In the genomic region with DNA sequence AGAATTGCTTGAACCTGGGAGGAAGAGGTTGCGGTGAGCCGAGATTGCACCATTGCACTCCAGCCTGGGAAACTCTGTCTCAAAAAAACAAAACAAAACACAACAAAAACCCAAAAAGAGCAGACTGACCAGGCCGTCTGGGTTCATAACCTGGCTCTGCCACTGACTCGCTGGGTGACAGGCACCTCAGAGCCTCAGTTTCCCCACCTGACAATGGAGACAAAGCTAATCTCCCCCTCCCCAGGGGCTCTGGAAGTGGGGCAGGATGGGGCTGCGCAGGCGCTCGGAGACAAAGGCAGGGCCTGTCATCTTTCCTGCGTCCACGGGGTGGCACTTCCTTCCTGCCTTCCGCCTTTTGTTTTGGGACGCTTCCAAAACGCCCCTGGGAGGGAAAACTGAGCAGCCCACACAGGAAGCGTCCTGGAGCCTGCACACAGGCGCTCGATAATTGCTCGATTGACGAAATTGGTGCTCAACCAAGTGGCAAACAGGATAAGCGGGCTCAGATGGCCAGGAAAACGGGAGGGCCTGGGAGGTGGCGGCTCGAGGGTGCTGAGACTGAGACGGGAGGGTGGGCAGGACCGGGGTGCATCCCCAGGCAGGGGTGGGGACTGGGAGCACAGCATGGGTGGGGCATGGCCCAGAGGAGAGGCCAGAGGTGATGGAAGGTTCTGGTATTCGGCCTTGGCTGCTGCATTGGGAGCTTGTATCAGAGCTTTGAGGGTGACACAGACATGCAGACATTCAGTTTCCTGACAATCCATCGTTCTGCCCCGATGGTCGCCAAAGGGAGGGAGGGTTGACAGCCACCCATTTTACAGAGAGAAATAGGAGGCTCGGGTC, we compare ENCODE assay signal across 1 cellular context.
TF ChIP-seq lines count a peak whose summit lies in the region.

No MANE protein-coding gene starts in this region.

TF ChIP-seq in K562, 482 proteins besides CTCF, POLR2A, EP300 and RAD21 (continued from another document and continues in another):
- TF ChIP-seq, protein P1, sequence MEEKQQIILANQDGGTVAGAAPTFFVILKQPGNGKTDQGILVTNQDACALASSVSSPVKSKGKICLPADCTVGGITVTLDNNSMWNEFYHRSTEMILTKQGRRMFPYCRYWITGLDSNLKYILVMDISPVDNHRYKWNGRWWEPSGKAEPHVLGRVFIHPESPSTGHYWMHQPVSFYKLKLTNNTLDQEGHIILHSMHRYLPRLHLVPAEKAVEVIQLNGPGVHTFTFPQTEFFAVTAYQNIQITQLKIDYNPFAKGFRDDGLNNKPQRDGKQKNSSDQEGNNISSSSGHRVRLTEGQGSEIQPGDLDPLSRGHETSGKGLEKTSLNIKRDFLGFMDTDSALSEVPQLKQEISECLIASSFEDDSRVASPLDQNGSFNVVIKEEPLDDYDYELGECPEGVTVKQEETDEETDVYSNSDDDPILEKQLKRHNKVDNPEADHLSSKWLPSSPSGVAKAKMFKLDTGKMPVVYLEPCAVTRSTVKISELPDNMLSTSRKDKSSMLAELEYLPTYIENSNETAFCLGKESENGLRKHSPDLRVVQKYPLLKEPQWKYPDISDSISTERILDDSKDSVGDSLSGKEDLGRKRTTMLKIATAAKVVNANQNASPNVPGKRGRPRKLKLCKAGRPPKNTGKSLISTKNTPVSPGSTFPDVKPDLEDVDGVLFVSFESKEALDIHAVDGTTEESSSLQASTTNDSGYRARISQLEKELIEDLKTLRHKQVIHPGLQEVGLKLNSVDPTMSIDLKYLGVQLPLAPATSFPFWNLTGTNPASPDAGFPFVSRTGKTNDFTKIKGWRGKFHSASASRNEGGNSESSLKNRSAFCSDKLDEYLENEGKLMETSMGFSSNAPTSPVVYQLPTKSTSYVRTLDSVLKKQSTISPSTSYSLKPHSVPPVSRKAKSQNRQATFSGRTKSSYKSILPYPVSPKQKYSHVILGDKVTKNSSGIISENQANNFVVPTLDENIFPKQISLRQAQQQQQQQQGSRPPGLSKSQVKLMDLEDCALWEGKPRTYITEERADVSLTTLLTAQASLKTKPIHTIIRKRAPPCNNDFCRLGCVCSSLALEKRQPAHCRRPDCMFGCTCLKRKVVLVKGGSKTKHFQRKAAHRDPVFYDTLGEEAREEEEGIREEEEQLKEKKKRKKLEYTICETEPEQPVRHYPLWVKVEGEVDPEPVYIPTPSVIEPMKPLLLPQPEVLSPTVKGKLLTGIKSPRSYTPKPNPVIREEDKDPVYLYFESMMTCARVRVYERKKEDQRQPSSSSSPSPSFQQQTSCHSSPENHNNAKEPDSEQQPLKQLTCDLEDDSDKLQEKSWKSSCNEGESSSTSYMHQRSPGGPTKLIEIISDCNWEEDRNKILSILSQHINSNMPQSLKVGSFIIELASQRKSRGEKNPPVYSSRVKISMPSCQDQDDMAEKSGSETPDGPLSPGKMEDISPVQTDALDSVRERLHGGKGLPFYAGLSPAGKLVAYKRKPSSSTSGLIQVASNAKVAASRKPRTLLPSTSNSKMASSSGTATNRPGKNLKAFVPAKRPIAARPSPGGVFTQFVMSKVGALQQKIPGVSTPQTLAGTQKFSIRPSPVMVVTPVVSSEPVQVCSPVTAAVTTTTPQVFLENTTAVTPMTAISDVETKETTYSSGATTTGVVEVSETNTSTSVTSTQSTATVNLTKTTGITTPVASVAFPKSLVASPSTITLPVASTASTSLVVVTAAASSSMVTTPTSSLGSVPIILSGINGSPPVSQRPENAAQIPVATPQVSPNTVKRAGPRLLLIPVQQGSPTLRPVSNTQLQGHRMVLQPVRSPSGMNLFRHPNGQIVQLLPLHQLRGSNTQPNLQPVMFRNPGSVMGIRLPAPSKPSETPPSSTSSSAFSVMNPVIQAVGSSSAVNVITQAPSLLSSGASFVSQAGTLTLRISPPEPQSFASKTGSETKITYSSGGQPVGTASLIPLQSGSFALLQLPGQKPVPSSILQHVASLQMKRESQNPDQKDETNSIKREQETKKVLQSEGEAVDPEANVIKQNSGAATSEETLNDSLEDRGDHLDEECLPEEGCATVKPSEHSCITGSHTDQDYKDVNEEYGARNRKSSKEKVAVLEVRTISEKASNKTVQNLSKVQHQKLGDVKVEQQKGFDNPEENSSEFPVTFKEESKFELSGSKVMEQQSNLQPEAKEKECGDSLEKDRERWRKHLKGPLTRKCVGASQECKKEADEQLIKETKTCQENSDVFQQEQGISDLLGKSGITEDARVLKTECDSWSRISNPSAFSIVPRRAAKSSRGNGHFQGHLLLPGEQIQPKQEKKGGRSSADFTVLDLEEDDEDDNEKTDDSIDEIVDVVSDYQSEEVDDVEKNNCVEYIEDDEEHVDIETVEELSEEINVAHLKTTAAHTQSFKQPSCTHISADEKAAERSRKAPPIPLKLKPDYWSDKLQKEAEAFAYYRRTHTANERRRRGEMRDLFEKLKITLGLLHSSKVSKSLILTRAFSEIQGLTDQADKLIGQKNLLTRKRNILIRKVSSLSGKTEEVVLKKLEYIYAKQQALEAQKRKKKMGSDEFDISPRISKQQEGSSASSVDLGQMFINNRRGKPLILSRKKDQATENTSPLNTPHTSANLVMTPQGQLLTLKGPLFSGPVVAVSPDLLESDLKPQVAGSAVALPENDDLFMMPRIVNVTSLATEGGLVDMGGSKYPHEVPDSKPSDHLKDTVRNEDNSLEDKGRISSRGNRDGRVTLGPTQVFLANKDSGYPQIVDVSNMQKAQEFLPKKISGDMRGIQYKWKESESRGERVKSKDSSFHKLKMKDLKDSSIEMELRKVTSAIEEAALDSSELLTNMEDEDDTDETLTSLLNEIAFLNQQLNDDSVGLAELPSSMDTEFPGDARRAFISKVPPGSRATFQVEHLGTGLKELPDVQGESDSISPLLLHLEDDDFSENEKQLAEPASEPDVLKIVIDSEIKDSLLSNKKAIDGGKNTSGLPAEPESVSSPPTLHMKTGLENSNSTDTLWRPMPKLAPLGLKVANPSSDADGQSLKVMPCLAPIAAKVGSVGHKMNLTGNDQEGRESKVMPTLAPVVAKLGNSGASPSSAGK (IDR thresholded peaks at IDR 0.05): peak; percentile 65
- TF ChIP-seq POLR2G (IDR thresholded peaks at IDR 0.05; ENCODE audit: low read depth, low read length) (peak; percentile 71), GTF2E2 (tag; IDR thresholded peaks at IDR 0.05) (no peak), SP1 (CRISPR knock-in tag; IDR thresholded peaks at IDR 0.05) (no peak), BHLHE40 (IDR thresholded peaks at IDR 0.05; ENCODE audit: low read length) (0 out of 2 replicates have a peak, but pooled peaks have one; percentile 29), TBL1XR1 (IDR thresholded peaks at IDR 0.05; ENCODE audit: low read length in 2 of 2) (0 out of 4 replicates have a peak, but pooled peaks of 1 of the 2 experiments have one; percentile 46), MAZ (CRISPR knock-in tag; conservative IDR thresholded peaks at IDR 0.05 in 1 of 2, IDR thresholded peaks at IDR 0.05 in 1 of 2) (peak; percentile 79 to 83), ETV5 (CRISPR knock-in tag; IDR thresholded peaks at IDR 0.05; ENCODE audit: low read depth) (peak; percentile 87), ZFX (CRISPR knock-in tag; IDR thresholded peaks at IDR 0.05) (peak; percentile 21; the same call in 1 of the 2 replicates), STAG1 (CRISPR knock-in tag; IDR thresholded peaks at IDR 0.05; ENCODE audit: borderline replicate concordance) (peak; percentile 79), TBP (optimal IDR thresholded peaks at IDR 0.05; ENCODE audit: low read depth, low read length) (no peak), ZNF57 (CRISPR knock-in tag; IDR thresholded peaks at IDR 0.05) (no peak), POLR2AphosphoS5 (IDR thresholded peaks at IDR 0.05; ENCODE audit: control insufficient read depth, insufficient read depth, low read depth, low read length) (peak; percentile 59), PTTG1 (tag; IDR thresholded peaks at IDR 0.05; ENCODE audit: low read depth) (no peak), YY1 (IDR thresholded peaks at IDR 0.05; ENCODE audit: borderline replicate concordance in 1 of 3, control insufficient read depth in 1 of 3, extremely low read depth in 1 of 3, insufficient read depth in 3 of 3, insufficient read length in 1 of 3, insufficient replicate concordance in 2 of 3, low read depth in 1 of 3, low read length in 2 of 3) (peak in 1 of 3 experiments; percentile 8), MTA3 (IDR thresholded peaks at IDR 0.05; ENCODE audit: borderline replicate concordance) (peak; percentile 71; the same call in 1 of the 2 replicates), TAF15 (IDR thresholded peaks at IDR 0.05; ENCODE audit: low read depth, low read length) (no peak), HIVEP1 (CRISPR knock-in tag; IDR thresholded peaks at IDR 0.05) (no peak), CTBP1 (IDR thresholded peaks at IDR 0.05; ENCODE audit: borderline replicate concordance) (no peak; the same call in 1 of the 2 replicates), NFIC (IDR thresholded peaks at IDR 0.05) (peak; percentile 99), OTX1 (CRISPR knock-in tag; IDR thresholded peaks at IDR 0.05) (peak; percentile 5; the same call in 1 of the 2 replicates), PHF8 (IDR thresholded peaks at IDR 0.05; ENCODE audit: borderline replicate concordance, low read length) (no peak), HDAC6 (IDR thresholded peaks at IDR 0.05; ENCODE audit: low read depth, low read length) (no peak), ZNF696 (CRISPR knock-in tag; conservative IDR thresholded peaks at IDR 0.05) (no peak), NFIX (CRISPR knock-in tag; IDR thresholded peaks at IDR 0.05; ENCODE audit: low read depth) (peak; percentile 65), SPI1 (IDR thresholded peaks at IDR 0.05; ENCODE audit: borderline replicate concordance, low read depth, low read length) (peak; percentile 86), ZKSCAN1 (IDR thresholded peaks at IDR 0.05; ENCODE audit: low read depth, low read length) (0 out of 2 replicates have a peak, but pooled peaks have one; percentile 55)
- TF ChIP-seq, protein P2, sequence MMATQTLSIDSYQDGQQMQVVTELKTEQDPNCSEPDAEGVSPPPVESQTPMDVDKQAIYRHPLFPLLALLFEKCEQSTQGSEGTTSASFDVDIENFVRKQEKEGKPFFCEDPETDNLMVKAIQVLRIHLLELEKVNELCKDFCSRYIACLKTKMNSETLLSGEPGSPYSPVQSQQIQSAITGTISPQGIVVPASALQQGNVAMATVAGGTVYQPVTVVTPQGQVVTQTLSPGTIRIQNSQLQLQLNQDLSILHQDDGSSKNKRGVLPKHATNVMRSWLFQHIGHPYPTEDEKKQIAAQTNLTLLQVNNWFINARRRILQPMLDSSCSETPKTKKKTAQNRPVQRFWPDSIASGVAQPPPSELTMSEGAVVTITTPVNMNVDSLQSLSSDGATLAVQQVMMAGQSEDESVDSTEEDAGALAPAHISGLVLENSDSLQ (IDR thresholded peaks at IDR 0.05): no peak
- TF ChIP-seq, protein P3, sequence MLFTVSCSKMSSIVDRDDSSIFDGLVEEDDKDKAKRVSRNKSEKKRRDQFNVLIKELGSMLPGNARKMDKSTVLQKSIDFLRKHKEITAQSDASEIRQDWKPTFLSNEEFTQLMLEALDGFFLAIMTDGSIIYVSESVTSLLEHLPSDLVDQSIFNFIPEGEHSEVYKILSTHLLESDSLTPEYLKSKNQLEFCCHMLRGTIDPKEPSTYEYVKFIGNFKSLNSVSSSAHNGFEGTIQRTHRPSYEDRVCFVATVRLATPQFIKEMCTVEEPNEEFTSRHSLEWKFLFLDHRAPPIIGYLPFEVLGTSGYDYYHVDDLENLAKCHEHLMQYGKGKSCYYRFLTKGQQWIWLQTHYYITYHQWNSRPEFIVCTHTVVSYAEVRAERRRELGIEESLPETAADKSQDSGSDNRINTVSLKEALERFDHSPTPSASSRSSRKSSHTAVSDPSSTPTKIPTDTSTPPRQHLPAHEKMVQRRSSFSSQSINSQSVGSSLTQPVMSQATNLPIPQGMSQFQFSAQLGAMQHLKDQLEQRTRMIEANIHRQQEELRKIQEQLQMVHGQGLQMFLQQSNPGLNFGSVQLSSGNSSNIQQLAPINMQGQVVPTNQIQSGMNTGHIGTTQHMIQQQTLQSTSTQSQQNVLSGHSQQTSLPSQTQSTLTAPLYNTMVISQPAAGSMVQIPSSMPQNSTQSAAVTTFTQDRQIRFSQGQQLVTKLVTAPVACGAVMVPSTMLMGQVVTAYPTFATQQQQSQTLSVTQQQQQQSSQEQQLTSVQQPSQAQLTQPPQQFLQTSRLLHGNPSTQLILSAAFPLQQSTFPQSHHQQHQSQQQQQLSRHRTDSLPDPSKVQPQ (CRISPR knock-in tag; IDR thresholded peaks at IDR 0.05; ENCODE audit: borderline replicate concordance): no peak
- TF ChIP-seq, protein P4, sequence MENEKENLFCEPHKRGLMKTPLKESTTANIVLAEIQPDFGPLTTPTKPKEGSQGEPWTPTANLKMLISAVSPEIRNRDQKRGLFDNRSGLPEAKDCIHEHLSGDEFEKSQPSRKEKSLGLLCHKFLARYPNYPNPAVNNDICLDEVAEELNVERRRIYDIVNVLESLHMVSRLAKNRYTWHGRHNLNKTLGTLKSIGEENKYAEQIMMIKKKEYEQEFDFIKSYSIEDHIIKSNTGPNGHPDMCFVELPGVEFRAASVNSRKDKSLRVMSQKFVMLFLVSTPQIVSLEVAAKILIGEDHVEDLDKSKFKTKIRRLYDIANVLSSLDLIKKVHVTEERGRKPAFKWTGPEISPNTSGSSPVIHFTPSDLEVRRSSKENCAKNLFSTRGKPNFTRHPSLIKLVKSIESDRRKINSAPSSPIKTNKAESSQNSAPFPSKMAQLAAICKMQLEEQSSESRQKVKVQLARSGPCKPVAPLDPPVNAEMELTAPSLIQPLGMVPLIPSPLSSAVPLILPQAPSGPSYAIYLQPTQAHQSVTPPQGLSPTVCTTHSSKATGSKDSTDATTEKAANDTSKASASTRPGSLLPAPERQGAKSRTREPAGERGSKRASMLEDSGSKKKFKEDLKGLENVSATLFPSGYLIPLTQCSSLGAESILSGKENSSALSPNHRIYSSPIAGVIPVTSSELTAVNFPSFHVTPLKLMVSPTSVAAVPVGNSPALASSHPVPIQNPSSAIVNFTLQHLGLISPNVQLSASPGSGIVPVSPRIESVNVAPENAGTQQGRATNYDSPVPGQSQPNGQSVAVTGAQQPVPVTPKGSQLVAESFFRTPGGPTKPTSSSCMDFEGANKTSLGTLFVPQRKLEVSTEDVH (IDR thresholded peaks at IDR 0.05; ENCODE audit: low read depth, partially characterized antibody): no peak
- TF ChIP-seq, protein P5, sequence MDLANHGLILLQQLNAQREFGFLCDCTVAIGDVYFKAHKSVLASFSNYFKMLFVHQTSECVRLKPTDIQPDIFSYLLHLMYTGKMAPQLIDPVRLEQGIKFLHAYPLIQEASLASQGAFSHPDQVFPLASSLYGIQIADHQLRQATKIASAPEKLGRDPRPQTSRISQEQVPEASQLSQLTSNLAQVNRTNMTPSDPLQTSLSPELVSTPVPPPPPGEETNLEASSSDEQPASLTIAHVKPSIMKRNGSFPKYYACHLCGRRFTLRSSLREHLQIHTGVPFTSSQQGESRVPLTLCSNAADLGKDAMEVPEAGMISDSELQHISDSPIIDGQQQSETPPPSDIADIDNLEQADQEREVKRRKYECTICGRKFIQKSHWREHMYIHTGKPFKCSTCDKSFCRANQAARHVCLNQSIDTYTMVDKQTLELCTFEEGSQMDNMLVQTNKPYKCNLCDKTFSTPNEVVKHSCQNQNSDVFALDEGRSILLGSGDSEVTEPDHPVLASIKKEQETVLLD (IDR thresholded peaks at IDR 0.05): peak; percentile 83; the same call in 1 of the 2 replicates
- TF ChIP-seq, protein P6, sequence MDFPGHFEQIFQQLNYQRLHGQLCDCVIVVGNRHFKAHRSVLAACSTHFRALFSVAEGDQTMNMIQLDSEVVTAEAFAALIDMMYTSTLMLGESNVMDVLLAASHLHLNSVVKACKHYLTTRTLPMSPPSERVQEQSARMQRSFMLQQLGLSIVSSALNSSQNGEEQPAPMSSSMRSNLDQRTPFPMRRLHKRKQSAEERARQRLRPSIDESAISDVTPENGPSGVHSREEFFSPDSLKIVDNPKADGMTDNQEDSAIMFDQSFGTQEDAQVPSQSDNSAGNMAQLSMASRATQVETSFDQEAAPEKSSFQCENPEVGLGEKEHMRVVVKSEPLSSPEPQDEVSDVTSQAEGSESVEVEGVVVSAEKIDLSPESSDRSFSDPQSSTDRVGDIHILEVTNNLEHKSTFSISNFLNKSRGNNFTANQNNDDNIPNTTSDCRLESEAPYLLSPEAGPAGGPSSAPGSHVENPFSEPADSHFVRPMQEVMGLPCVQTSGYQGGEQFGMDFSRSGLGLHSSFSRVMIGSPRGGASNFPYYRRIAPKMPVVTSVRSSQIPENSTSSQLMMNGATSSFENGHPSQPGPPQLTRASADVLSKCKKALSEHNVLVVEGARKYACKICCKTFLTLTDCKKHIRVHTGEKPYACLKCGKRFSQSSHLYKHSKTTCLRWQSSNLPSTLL (IDR thresholded peaks at IDR 0.05): no peak
